ENCODE assay signal across 9 cellular contexts in genomic region chr3:133930341-133930933, GRCh38. TPM values are rescaled to one million over a fixed set of nuclear protein-coding genes. Genes with fewer than 3 reads are reported as not detected.
A peak's percentile ranks its signal among the peaks of the same experiment; 100 is the strongest.
DNase-seq lines count a peak whose midpoint lies in the region; ATAC-seq, FAIRE-seq and TF ChIP-seq lines count a peak whose summit lies in the region.
"Had no signal": no experiment of that assay in that cellular context is flagged by ENCODE, and none has a peak within 500 bp of the region (broad histone marks: within the 10 kb centered on the region; RNA-seq: fewer than 3 reads in every experiment).

No MANE protein-coding gene starts in this region.

- BruUV-seq in PC-3 (replicated peaks; lab: Mats Ljungman, UMichigan), result no TSS peak

- no peak for TF ChIP-seq EP300 in neural cell (conservative IDR thresholded peaks at IDR 0.05; ENCODE audit: poor library complexity, severe bottlenecking)

- H3K36me3 Mint-ChIP-seq in endodermal cell (ENCODE audit: low read depth), result peaks cover 21% of the 10 kb centered on the region
- H3K36me3 Mint-ChIP-seq in activated naive CD8-positive, alpha-beta T cell treated with anti-CD3 and anti-CD28 coated beads, Interleukin-2, amount 50 U/mL, for 24 hours (ENCODE audit: low read depth), result no peaks in the 10 kb centered on the region
- H3K36me3 Mint-ChIP-seq in activated CD4-positive, alpha-beta T cell treated with anti-CD3 and anti-CD28 coated beads for 36 hours (ENCODE audit: low read depth), result no peaks in the 10 kb centered on the region

- POLR2A ChIA-PET in PC-3 (lab: Charles Lee; ENCODE audit: unreplicated experiment), result no interaction called here
- POLR2A ChIA-PET in activated CD4-positive, alpha-beta T cell treated with anti-CD3 and anti-CD28 coated beads for 36 hours (lab: Charles Lee), result no interaction called here

- H3F3A ChIP-seq in PC-3 (ENCODE audit: low read length, unreplicated experiment), result no peaks in the 10 kb centered on the region
- no peaks in the 10 kb centered on the region for H3F3A ChIP-seq in neural cell (ENCODE audit: insufficient read depth, low read length, poor library complexity, severe bottlenecking)

- H3K4me3 ChIP-seq in PC-3 (ENCODE audit: low read length), result no peak overlapping the region
- no peak overlapping the region for H3K4me3 ChIP-seq in endodermal cell (ENCODE audit: low read length)
- H3K4me3 ChIP-seq in neural cell (ENCODE audit: low read length), result no peak overlapping the region
- no peak overlapping the region for H3K4me3 ChIP-seq in coronary artery
- H3K4me3 ChIP-seq: mucosa of descending colon had no signal

- DNase-seq in D721Med (ENCODE audit: insufficient read length, low spot score), result no peak
- peak; percentile 56 for DNase-seq in HuH-7.5 (ENCODE audit: low spot score)
- peak; percentile 69 for DNase-seq in PC-3
- peak; percentile 59 for DNase-seq in endodermal cell
- DNase-seq in coronary artery (ENCODE audit: low spot score), result no peak
- no peak for DNase-seq in activated naive CD8-positive, alpha-beta T cell treated with anti-CD3 and anti-CD28 coated beads, Interleukin-2, amount 50 U/mL, for 24 hours
- no peak for DNase-seq in activated CD4-positive, alpha-beta T cell treated with anti-CD3 and anti-CD28 coated beads for 36 hours

- TF ChIP-seq CTCF in D721Med (IDR thresholded peaks at IDR 0.05; ENCODE audit: insufficient read depth, missing control alignments), result peak; percentile 75
- TF ChIP-seq CTCF in PC-3 (conservative IDR thresholded peaks at IDR 0.05; ENCODE audit: low read depth, low read length), result peak; percentile 76
- TF ChIP-seq CTCF in endodermal cell (conservative IDR thresholded peaks at IDR 0.05), result peak; percentile 86
- peak; percentile 81 for TF ChIP-seq CTCF in neural cell (IDR thresholded peaks at IDR 0.05; ENCODE audit: poor library complexity, severe bottlenecking)
- no peak for TF ChIP-seq CTCF in coronary artery (IDR thresholded peaks at IDR 0.05)

- CTCF ChIA-PET in PC-3 (lab: Charles Lee), result interaction anchor here (0.6 to 1.1 kb wide), 2 partner anchors 25 to 450 kb away, joined by 3 to 4 read pairs; no protein-coding TSS in a partner anchor
- CTCF ChIA-PET in activated CD4-positive, alpha-beta T cell treated with anti-CD3 and anti-CD28 coated beads for 36 hours (lab: Charles Lee), result interaction anchor here (0.8 to 1.4 kb wide), 4 partner anchors 11 to 551 kb away, joined by 3 read pairs; no protein-coding TSS in a partner anchor

- H3K9me3 ChIP-seq in PC-3 (ENCODE audit: low read length), result no peaks in the 10 kb centered on the region
- H3K9me3 ChIP-seq in endodermal cell (ENCODE audit: control insufficient read depth, low read length), result no peaks in the 10 kb centered on the region
- H3K9me3 ChIP-seq in neural cell (ENCODE audit: low read length), result no peaks in the 10 kb centered on the region
- H3K9me3 ChIP-seq: mucosa of descending colon had no signal

- no peak overlapping the region for H3K4me3 Mint-ChIP-seq in endodermal cell
- no peak overlapping the region for H3K4me3 Mint-ChIP-seq in activated naive CD8-positive, alpha-beta T cell treated with anti-CD3 and anti-CD28 coated beads, Interleukin-2, amount 50 U/mL, for 24 hours
- no peak overlapping the region for H3K4me3 Mint-ChIP-seq in activated CD4-positive, alpha-beta T cell treated with anti-CD3 and anti-CD28 coated beads for 36 hours

- H3K9me2 ChIP-seq in PC-3 (replicated peaks; ENCODE audit: low read length) (no peaks in the 10 kb centered on the region), neural cell (ENCODE audit: insufficient read depth, low read length) (no peaks in the 10 kb centered on the region)

- H2AFZ ChIP-seq in PC-3 (ENCODE audit: low read length) (no peak overlapping the region), neural cell (ENCODE audit: low read depth, low read length) (peak overlapping the region; percentile 17)

- no peak overlapping the region for H3K27ac ChIP-seq in PC-3 (ENCODE audit: low read length)
- H3K27ac ChIP-seq in endodermal cell (ENCODE audit: low read depth, low read length), result no peak overlapping the region
- no peak overlapping the region for H3K27ac ChIP-seq in neural cell (ENCODE audit: low read length)
- H3K27ac ChIP-seq in coronary artery, result no peak overlapping the region

- no peaks in the 10 kb centered on the region for H3K4me1 ChIP-seq in PC-3 (ENCODE audit: insufficient read depth, low read length)
- no peaks in the 10 kb centered on the region for H3K4me1 ChIP-seq in endodermal cell (ENCODE audit: control insufficient read depth, insufficient read depth, low read length)

- H3K27me3 Mint-ChIP-seq in endodermal cell (ENCODE audit: insufficient read depth), result peaks cover 29% of the 10 kb centered on the region
- peaks cover 10% of the 10 kb centered on the region for H3K27me3 Mint-ChIP-seq in activated naive CD8-positive, alpha-beta T cell treated with anti-CD3 and anti-CD28 coated beads, Interleukin-2, amount 50 U/mL, for 24 hours
- H3K27me3 Mint-ChIP-seq in activated CD4-positive, alpha-beta T cell treated with anti-CD3 and anti-CD28 coated beads for 36 hours, result peaks cover 16% of the 10 kb centered on the region

- peak; percentile 74 for TF ChIP-seq RAD21 in neural cell (conservative IDR thresholded peaks at IDR 0.05)

- H3K4me1 Mint-ChIP-seq in endodermal cell, result peaks cover 12% of the 10 kb centered on the region
- H3K4me1 Mint-ChIP-seq in activated naive CD8-positive, alpha-beta T cell treated with anti-CD3 and anti-CD28 coated beads, Interleukin-2, amount 50 U/mL, for 24 hours, result peaks cover 9% of the 10 kb centered on the region
- peaks cover 6% of the 10 kb centered on the region for H3K4me1 Mint-ChIP-seq in activated CD4-positive, alpha-beta T cell treated with anti-CD3 and anti-CD28 coated beads for 36 hours

- H3K27me3 ChIP-seq in PC-3 (ENCODE audit: low read length), result no peaks in the 10 kb centered on the region
- H3K27me3 ChIP-seq in endodermal cell (ENCODE audit: control insufficient read depth, insufficient read depth, low read length, poor library complexity, severe bottlenecking), result peaks cover 16% of the 10 kb centered on the region
- H3K27me3 ChIP-seq in neural cell (ENCODE audit: insufficient read depth, low read depth, low read length), result peaks cover 5% of the 10 kb centered on the region

- no peak overlapping the region for H3K27ac Mint-ChIP-seq in endodermal cell
- no peak overlapping the region for H3K27ac Mint-ChIP-seq in activated naive CD8-positive, alpha-beta T cell treated with anti-CD3 and anti-CD28 coated beads, Interleukin-2, amount 50 U/mL, for 24 hours
- H3K27ac Mint-ChIP-seq in activated CD4-positive, alpha-beta T cell treated with anti-CD3 and anti-CD28 coated beads for 36 hours, result no peak overlapping the region

- ATAC-seq in PC-3, result peak; percentile 40; the same call in 1 of the 2 replicates
- no peak for ATAC-seq in activated naive CD8-positive, alpha-beta T cell treated with anti-CD3 and anti-CD28 coated beads, Interleukin-2, amount 50 U/mL, for 24 hours
- ATAC-seq in activated CD4-positive, alpha-beta T cell treated with anti-CD3 and anti-CD28 coated beads for 36 hours, result no peak
- ATAC-seq: mucosa of descending colon had no signal

- H3K9ac ChIP-seq in PC-3 (ENCODE audit: low read length) (no peak overlapping the region), endodermal cell (ENCODE audit: extremely low read depth, low read length, poor library complexity, severe bottlenecking) (no peak overlapping the region), neural cell (ENCODE audit: low read length) (no peak overlapping the region)

- peak; percentile 81 for FAIRE-seq in D721Med (lab: Jason Lieb, UNC)

- H4K20me1 ChIP-seq in PC-3 (ENCODE audit: low read length) (no peaks in the 10 kb centered on the region), neural cell (ENCODE audit: insufficient read depth) (no peaks in the 10 kb centered on the region)

- H3K4me2 ChIP-seq in PC-3 (ENCODE audit: low read length) (no peak overlapping the region), neural cell (ENCODE audit: low read length) (no peak overlapping the region)

- H3K36me3 ChIP-seq in PC-3 (ENCODE audit: low read depth, low read length) (no peaks in the 10 kb centered on the region), endodermal cell (ENCODE audit: control insufficient read depth, insufficient read depth, low read length) (peaks cover 11% of the 10 kb centered on the region), neural cell (ENCODE audit: insufficient read depth, low read length) (no peaks in the 10 kb centered on the region)

- 90% methylated on average over 1 of the region's 1 CpG; no CpG with 5 or more reads in 1 of the 2 experiments for whole genome bisulfite sequencing in endodermal cell (ENCODE audit: insufficient coverage in 1 of 2, insufficient read length in 1 of 2), 2 experiments

- H3K9me3 Mint-ChIP-seq in endodermal cell, result no peaks in the 10 kb centered on the region
- H3K9me3 Mint-ChIP-seq in activated naive CD8-positive, alpha-beta T cell treated with anti-CD3 and anti-CD28 coated beads, Interleukin-2, amount 50 U/mL, for 24 hours, result no peaks in the 10 kb centered on the region
- no peaks in the 10 kb centered on the region for H3K9me3 Mint-ChIP-seq in activated CD4-positive, alpha-beta T cell treated with anti-CD3 and anti-CD28 coated beads for 36 hours (ENCODE audit: low read depth)

- intact Hi-C loops in PC-3 (cut with micrococcal nuclease), result loop anchor here (1.0 to 10.0 kb wide), 3 partner anchors 267 to 374 kb away; no protein-coding TSS in a partner anchor
- intact Hi-C loops in activated CD4-positive, alpha-beta T cell treated with anti-CD3 and anti-CD28 coated beads for 36 hours (cut with DNase I, micrococcal nuclease), result loop anchor here in 1 of 2 experiments (2.0 to 5.0 kb wide), 2 partner anchors 262 to 282 kb away; no protein-coding TSS in a partner anchor

- H3K79me2 ChIP-seq in PC-3 (ENCODE audit: low read length) (no peaks in the 10 kb centered on the region), neural cell (replicated peaks; ENCODE audit: insufficient read depth, low read length) (no peaks in the 10 kb centered on the region)

TF ChIP-seq in neural cell, 6 proteins besides CTCF, POLR2A, EP300 and RAD21:
- TF ChIP-seq MXI1 (conservative IDR thresholded peaks at IDR 0.05; ENCODE audit: poor library complexity, severe bottlenecking) (no peak), EZH2 (IDR thresholded peaks at IDR 0.05; ENCODE audit: borderline replicate concordance, insufficient read depth, low read length, poor library complexity, severe bottlenecking) (no peak), SMC3 (conservative IDR thresholded peaks at IDR 0.05; ENCODE audit: poor library complexity) (peak; percentile 74)

RNA-seq across cellular contexts. Expression of gene RAB6B, which starts 34.8 kb away (rescaled TPM):
- total RNA-seq in PC-3 (2014; rRNA removed) (0.22 and 0.75 TPM in 2 replicates), endodermal cell (1 to 10 TPM; 2.2 to 3.0 TPM)
- 20.7 TPM for polyA plus RNA-seq in endodermal cell (2013, experiment 1 of 2)
- polyA plus RNA-seq in endodermal cell (2013, experiment 2 of 2), result 16.9 TPM
- polyA plus RNA-seq in neural cell, result 57.5 and 60.8 TPM in 2 replicates
- 75.0 and 92.1 TPM in 2 replicates for polyA minus RNA-seq in neural cell
- under 1 TPM; 0.23 to 0.51 TPM for total RNA-seq in activated CD4-positive, alpha-beta T cell treated with anti-CD3 and anti-CD28 coated beads for 36 hours

Comparison
In these comparisons a context has a peak if more than half of its experiments do, and no peak if none do; other contexts are left out.
1. DNase-seq: peak in HuH-7.5 (single experiment), PC-3 (single experiment) and endodermal cell (single experiment); none in D721Med (single experiment), coronary artery (single experiment), activated naive CD8-positive, alpha-beta T cell treated with anti-CD3 and anti-CD28 coated beads, Interleukin-2, amount 50 U/mL, for 24 hours (single experiment) and activated CD4-positive, alpha-beta T cell treated with anti-CD3 and anti-CD28 coated beads for 36 hours (single experiment).